Comparison of ENCODE assay signal across 2 cellular contexts in genomic region chr5:137630216-137630971, GRCh38.
TF ChIP-seq lines count a peak whose summit lies in the region.

No MANE protein-coding gene starts in this region.

TF ChIP-seq in A549, 52 proteins besides CTCF, POLR2A, EP300 and RAD21 (continued from another document):
- TF ChIP-seq NFE2L2 (conservative IDR thresholded peaks at IDR 0.05; ENCODE audit: low read length) (no peak), ATOH8 (CRISPR knock-in tag; IDR thresholded peaks at IDR 0.05; ENCODE audit: low read depth) (no peak), HDAC2 (IDR thresholded peaks at IDR 0.05) (no peak), CBX2 (IDR thresholded peaks at IDR 0.05; ENCODE audit: borderline replicate concordance, low read depth) (no peak), EHF (CRISPR knock-in tag; IDR thresholded peaks at IDR 0.05) (no peak), PBX3 (IDR thresholded peaks at IDR 0.05) (no peak), ELK1 (IDR thresholded peaks at IDR 0.05; ENCODE audit: low read depth, low read length) (no peak), HOXB13 (CRISPR knock-in tag; IDR thresholded peaks at IDR 0.05; ENCODE audit: low read depth) (no peak), HES2 (IDR thresholded peaks at IDR 0.05) (no peak)

TF ChIP-seq in K562, 482 proteins besides CTCF, POLR2A, EP300 and RAD21 (continued from another document):
- TF ChIP-seq ARID4B (CRISPR knock-in tag; IDR thresholded peaks at IDR 0.05) (no peak), ZNF354B (CRISPR knock-in tag; IDR thresholded peaks at IDR 0.05) (no peak), THRAP3 (IDR thresholded peaks at IDR 0.05; ENCODE audit: borderline replicate concordance) (no peak), ZBTB43 (CRISPR knock-in tag; IDR thresholded peaks at IDR 0.05) (no peak), SMARCA4 (IDR thresholded peaks at IDR 0.05) (no peak), ZNF398 (CRISPR knock-in tag; IDR thresholded peaks at IDR 0.05) (no peak), SMARCA5 (IDR thresholded peaks at IDR 0.05) (no peak), EP400 (IDR thresholded peaks at IDR 0.05) (no peak), ADNP (tag; IDR thresholded peaks at IDR 0.05) (no peak), CTCFL (IDR thresholded peaks at IDR 0.05; ENCODE audit: borderline replicate concordance, insufficient read depth, low read depth, low read length, poor library complexity, severe bottlenecking) (no peak), ZC3H4 (CRISPR knock-in tag; IDR thresholded peaks at IDR 0.05; ENCODE audit: borderline replicate concordance) (no peak), SRF (CRISPR knock-in tag; IDR thresholded peaks at IDR 0.05) (no peak), KLF10 (CRISPR knock-in tag; IDR thresholded peaks at IDR 0.05) (no peak), ZNF561 (CRISPR knock-in tag; conservative IDR thresholded peaks at IDR 0.05) (no peak), TEAD2 (tag; IDR thresholded peaks at IDR 0.05) (no peak), ZNF253 (CRISPR knock-in tag; conservative IDR thresholded peaks at IDR 0.05) (no peak)
TF ChIP-seq in K562: peak in this region for 0.
